In genomic region chr15:24865300-24865699, GRCh38 we compare ENCODE assay signal across 14 cellular contexts.
"Had no signal": no experiment of that assay in that cellular context is flagged by ENCODE, and none has a peak within 500 bp of the region (broad histone marks: within the 10 kb centered on the region; RNA-seq: fewer than 3 reads in every experiment).

No MANE protein-coding gene starts in this region.

- H3K4me3 ChIP-seq: coronary artery, heart left ventricle, right atrium auricular region had no signal

- H3K27me3 Mint-ChIP-seq: naive B cell had no signal

- DNase-seq: effector CD4-positive, alpha-beta T cell; heart left ventricle; hippocampal formation; kidney glomerular epithelial cell; naive B cell; small intestine; stimulated activated CD4-positive, alpha-beta T cell treated with anti-CD3 and anti-CD28 coated beads, Interleukin-2, amount 100 ng/mL, for 48 hours; stimulated activated naive CD4-positive, alpha-beta T cell treated with Interleukin-2 at 50 U/mL for 16 hours; trophoblast cell had no signal

- H3K4me1 Mint-ChIP-seq: naive B cell had no signal

- H3K27ac Mint-ChIP-seq: naive B cell had no signal

- H3K36me3 ChIP-seq: heart left ventricle, right atrium auricular region had no signal

- H3K9me3 ChIP-seq: right atrium auricular region had no signal

- H3K36me3 Mint-ChIP-seq: naive B cell had no signal

- H3K4me3 Mint-ChIP-seq: naive B cell had no signal

- FAIRE-seq: frontal cortex, islet of Langerhans, small intestine had no signal

- H3K27me3 ChIP-seq: heart left ventricle, right atrium auricular region had no signal

- H3K4me1 ChIP-seq: right atrium auricular region had no signal

- H3K27ac ChIP-seq: coronary artery, heart left ventricle, right atrium auricular region had no signal

- ATAC-seq: esophagus mucosa, heart left ventricle had no signal
